14 cellular contexts compared by ENCODE assay signal in the genomic region with DNA sequence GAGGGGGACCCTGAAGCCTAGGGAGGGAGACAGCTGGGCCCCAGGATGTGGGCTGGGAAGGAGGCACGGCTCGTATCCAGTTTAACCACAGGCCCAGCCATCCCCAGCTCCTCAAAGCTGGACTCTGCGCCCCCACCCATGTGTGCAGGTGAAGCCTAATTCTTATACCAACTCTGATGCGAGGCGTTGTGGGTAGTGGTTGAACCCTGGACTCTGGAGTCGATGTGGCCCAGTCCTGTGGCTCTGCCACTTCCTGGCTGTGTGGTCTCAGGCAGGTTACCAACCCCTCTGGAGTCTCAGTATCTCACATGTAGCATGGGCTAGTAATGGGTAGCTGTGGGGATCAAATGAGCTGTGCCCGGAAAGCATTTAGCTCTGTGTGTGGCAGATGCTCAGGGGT.
"Had no signal": no experiment of that assay in that cellular context is flagged by ENCODE, and none has a peak within 500 bp of the region (broad histone marks: within the 10 kb centered on the region; RNA-seq: fewer than 3 reads in every experiment).

No MANE protein-coding gene starts in this region.

- ATAC-seq: activated T-cell treated with anti-CD3 and anti-CD28 coated beads, Interleukin-2, amount 50 U/mL, for 4 hours; gastrocnemius medialis; heart right ventricle; mucosa of descending colon; naive thymus-derived CD8-positive, alpha-beta T cell had no signal

- H3K27ac ChIP-seq: heart right ventricle, neutrophil, parathyroid adenoma, thyroid gland had no signal

- H3K4me3 ChIP-seq: gastrocnemius medialis, heart right ventricle, mucosa of descending colon, thyroid gland had no signal

- DNase-seq: activated CD4-positive, alpha-beta T cell treated with anti-CD3 and anti-CD28 coated beads for 4 hours; activated gamma-delta T cell; activated T-cell treated with anti-CD3 and anti-CD28 coated beads, Interleukin-2, amount 50 U/mL, for 4 hours; erythroblast; gastrocnemius medialis; heart right ventricle; mammary epithelial cell; mucosa of descending colon; naive thymus-derived CD8-positive, alpha-beta T cell; stimulated activated CD4-positive, alpha-beta T cell treated with anti-CD3 and anti-CD28 coated beads, Interleukin-12 subunit alpha, Interleukin-12 subunit beta, amount 100 ng/mL, for 4 hours; stimulated activated CD4-positive, alpha-beta T cell treated with anti-CD3 and anti-CD28 coated beads, Interleukin-2, amount 100 ng/mL, for 24 hours; thyroid gland had no signal

- H3K4me3 Mint-ChIP-seq: activated T-cell treated with anti-CD3 and anti-CD28 coated beads, Interleukin-2, amount 50 U/mL, for 4 hours had no signal

- H3K9me3 ChIP-seq: gastrocnemius medialis, heart right ventricle, mucosa of descending colon, neutrophil, thyroid gland had no signal

- H2AFZ ChIP-seq: parathyroid adenoma had no signal

- H3K9ac ChIP-seq: parathyroid adenoma had no signal

- H3K27me3 ChIP-seq: gastrocnemius medialis, heart right ventricle, neutrophil, thyroid gland had no signal

- H3K79me2 ChIP-seq: parathyroid adenoma had no signal

- H3K36me3 ChIP-seq: gastrocnemius medialis, heart right ventricle, neutrophil, thyroid gland had no signal

- H3K36me3 Mint-ChIP-seq: naive thymus-derived CD8-positive, alpha-beta T cell had no signal

- H3K9me3 Mint-ChIP-seq: activated T-cell treated with anti-CD3 and anti-CD28 coated beads, Interleukin-2, amount 50 U/mL, for 4 hours; naive thymus-derived CD8-positive, alpha-beta T cell had no signal
